2 cellular contexts compared by ENCODE assay signal in the genomic region with DNA sequence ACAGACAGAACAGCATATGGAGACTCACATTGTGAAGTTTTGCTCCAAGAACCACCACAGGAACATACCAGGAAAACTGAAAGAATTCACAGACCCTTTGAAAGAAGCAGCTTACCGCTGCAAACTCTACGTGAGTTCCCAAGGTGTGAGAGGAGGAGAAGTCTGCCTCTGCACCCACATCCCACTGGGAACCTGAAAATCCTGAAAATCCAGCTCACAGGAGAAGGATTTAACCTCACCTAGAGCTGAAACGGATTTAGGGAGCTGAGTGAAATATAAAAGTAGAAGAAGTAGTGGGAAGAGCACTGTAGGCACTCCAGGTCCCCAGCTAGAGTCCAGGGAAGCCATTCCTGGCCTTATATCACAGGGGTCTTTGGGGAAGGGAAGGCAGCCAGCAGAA.
TF ChIP-seq lines count a peak whose summit lies in the region.

No MANE protein-coding gene starts in this region.

TF ChIP-seq in GM23338, 12 proteins besides CTCF, POLR2A, EP300 and RAD21:
- TF ChIP-seq, protein P1, sequence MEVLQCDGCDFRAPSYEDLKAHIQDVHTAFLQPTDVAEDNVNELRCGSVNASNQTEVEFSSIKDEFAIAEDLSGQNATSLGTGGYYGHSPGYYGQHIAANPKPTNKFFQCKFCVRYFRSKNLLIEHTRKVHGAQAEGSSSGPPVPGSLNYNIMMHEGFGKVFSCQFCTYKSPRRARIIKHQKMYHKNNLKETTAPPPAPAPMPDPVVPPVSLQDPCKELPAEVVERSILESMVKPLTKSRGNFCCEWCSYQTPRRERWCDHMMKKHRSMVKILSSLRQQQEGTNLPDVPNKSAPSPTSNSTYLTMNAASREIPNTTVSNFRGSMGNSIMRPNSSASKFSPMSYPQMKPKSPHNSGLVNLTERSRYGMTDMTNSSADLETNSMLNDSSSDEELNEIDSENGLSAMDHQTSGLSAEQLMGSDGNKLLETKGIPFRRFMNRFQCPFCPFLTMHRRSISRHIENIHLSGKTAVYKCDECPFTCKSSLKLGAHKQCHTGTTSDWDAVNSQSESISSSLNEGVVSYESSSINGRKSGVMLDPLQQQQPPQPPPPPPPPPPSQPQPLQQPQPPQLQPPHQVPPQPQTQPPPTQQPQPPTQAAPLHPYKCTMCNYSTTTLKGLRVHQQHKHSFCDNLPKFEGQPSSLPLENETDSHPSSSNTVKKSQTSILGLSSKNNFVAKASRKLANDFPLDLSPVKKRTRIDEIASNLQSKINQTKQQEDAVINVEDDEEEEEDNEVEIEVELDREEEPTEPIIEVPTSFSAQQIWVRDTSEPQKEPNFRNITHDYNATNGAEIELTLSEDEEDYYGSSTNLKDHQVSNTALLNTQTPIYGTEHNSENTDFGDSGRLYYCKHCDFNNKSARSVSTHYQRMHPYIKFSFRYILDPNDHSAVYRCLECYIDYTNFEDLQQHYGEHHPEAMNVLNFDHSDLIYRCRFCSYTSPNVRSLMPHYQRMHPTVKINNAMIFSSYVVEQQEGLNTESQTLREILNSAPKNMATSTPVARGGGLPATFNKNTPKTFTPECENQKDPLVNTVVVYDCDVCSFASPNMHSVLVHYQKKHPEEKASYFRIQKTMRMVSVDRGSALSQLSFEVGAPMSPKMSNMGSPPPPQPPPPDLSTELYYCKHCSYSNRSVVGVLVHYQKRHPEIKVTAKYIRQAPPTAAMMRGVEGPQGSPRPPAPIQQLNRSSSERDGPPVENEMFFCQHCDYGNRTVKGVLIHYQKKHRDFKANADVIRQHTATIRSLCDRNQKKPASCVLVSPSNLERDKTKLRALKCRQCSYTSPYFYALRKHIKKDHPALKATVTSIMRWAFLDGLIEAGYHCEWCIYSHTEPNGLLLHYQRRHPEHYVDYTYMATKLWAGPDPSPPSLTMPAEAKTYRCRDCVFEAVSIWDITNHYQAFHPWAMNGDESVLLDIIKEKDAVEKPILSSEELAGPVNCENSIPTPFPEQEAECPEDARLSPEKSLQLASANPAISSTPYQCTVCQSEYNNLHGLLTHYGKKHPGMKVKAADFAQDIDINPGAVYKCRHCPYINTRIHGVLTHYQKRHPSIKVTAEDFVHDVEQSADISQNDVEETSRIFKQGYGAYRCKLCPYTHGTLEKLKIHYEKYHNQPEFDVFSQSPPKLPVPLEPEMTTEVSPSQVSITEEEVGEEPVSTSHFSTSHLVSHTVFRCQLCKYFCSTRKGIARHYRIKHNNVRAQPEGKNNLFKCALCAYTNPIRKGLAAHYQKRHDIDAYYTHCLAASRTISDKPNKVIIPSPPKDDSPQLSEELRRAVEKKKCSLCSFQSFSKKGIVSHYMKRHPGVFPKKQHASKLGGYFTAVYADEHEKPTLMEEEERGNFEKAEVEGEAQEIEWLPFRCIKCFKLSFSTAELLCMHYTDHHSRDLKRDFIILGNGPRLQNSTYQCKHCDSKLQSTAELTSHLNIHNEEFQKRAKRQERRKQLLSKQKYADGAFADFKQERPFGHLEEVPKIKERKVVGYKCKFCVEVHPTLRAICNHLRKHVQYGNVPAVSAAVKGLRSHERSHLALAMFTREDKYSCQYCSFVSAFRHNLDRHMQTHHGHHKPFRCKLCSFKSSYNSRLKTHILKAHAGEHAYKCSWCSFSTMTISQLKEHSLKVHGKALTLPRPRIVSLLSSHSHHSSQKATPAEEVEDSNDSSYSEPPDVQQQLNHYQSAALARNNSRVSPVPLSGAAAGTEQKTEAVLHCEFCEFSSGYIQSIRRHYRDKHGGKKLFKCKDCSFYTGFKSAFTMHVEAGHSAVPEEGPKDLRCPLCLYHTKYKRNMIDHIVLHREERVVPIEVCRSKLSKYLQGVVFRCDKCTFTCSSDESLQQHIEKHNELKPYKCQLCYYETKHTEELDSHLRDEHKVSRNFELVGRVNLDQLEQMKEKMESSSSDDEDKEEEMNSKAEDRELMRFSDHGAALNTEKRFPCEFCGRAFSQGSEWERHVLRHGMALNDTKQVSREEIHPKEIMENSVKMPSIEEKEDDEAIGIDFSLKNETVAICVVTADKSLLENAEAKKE (CRISPR knock-in tag; IDR thresholded peaks at IDR 0.05), result no peak
- TF ChIP-seq CREB1 (CRISPR knock-in tag; IDR thresholded peaks at IDR 0.05; ENCODE audit: low read depth), result no peak
- no peak for TF ChIP-seq POLR2AphosphoS5 (IDR thresholded peaks at IDR 0.05; ENCODE audit: low read depth)
- TF ChIP-seq, protein P2, sequence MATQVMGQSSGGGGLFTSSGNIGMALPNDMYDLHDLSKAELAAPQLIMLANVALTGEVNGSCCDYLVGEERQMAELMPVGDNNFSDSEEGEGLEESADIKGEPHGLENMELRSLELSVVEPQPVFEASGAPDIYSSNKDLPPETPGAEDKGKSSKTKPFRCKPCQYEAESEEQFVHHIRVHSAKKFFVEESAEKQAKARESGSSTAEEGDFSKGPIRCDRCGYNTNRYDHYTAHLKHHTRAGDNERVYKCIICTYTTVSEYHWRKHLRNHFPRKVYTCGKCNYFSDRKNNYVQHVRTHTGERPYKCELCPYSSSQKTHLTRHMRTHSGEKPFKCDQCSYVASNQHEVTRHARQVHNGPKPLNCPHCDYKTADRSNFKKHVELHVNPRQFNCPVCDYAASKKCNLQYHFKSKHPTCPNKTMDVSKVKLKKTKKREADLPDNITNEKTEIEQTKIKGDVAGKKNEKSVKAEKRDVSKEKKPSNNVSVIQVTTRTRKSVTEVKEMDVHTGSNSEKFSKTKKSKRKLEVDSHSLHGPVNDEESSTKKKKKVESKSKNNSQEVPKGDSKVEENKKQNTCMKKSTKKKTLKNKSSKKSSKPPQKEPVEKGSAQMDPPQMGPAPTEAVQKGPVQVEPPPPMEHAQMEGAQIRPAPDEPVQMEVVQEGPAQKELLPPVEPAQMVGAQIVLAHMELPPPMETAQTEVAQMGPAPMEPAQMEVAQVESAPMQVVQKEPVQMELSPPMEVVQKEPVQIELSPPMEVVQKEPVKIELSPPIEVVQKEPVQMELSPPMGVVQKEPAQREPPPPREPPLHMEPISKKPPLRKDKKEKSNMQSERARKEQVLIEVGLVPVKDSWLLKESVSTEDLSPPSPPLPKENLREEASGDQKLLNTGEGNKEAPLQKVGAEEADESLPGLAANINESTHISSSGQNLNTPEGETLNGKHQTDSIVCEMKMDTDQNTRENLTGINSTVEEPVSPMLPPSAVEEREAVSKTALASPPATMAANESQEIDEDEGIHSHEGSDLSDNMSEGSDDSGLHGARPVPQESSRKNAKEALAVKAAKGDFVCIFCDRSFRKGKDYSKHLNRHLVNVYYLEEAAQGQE (IDR thresholded peaks at IDR 0.05; ENCODE audit: unreplicated experiment), result no peak
- TF ChIP-seq STAT1 (IDR thresholded peaks at IDR 0.05; ENCODE audit: unreplicated experiment), result no peak

TF ChIP-seq in WTC11, 78 proteins besides CTCF, POLR2A, EP300 and RAD21 (continued from another document):
- TF ChIP-seq, protein P3, sequence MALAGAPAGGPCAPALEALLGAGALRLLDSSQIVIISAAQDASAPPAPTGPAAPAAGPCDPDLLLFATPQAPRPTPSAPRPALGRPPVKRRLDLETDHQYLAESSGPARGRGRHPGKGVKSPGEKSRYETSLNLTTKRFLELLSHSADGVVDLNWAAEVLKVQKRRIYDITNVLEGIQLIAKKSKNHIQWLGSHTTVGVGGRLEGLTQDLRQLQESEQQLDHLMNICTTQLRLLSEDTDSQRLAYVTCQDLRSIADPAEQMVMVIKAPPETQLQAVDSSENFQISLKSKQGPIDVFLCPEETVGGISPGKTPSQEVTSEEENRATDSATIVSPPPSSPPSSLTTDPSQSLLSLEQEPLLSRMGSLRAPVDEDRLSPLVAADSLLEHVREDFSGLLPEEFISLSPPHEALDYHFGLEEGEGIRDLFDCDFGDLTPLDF (CRISPR knock-in tag; IDR thresholded peaks at IDR 0.05), result no peak
- no peak for TF ChIP-seq HMGA2 (CRISPR knock-in tag; IDR thresholded peaks at IDR 0.05)
- no peak for TF ChIP-seq SP1 (CRISPR knock-in tag; conservative IDR thresholded peaks at IDR 0.05)
- TF ChIP-seq SOX15 (CRISPR knock-in tag; IDR thresholded peaks at IDR 0.05), result no peak
- TF ChIP-seq, protein P4, sequence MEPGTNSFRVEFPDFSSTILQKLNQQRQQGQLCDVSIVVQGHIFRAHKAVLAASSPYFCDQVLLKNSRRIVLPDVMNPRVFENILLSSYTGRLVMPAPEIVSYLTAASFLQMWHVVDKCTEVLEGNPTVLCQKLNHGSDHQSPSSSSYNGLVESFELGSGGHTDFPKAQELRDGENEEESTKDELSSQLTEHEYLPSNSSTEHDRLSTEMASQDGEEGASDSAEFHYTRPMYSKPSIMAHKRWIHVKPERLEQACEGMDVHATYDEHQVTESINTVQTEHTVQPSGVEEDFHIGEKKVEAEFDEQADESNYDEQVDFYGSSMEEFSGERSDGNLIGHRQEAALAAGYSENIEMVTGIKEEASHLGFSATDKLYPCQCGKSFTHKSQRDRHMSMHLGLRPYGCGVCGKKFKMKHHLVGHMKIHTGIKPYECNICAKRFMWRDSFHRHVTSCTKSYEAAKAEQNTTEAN (CRISPR knock-in tag; IDR thresholded peaks at IDR 0.05), result no peak
- TF ChIP-seq, protein P5, sequence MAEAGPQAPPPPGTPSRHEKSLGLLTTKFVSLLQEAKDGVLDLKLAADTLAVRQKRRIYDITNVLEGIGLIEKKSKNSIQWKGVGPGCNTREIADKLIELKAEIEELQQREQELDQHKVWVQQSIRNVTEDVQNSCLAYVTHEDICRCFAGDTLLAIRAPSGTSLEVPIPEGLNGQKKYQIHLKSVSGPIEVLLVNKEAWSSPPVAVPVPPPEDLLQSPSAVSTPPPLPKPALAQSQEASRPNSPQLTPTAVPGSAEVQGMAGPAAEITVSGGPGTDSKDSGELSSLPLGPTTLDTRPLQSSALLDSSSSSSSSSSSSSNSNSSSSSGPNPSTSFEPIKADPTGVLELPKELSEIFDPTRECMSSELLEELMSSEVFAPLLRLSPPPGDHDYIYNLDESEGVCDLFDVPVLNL (CRISPR knock-in tag; IDR thresholded peaks at IDR 0.05; ENCODE audit: borderline replicate concordance, low read depth), result no peak
- no peak for TF ChIP-seq NFE2L1 (CRISPR knock-in tag; IDR thresholded peaks at IDR 0.05)
- TF ChIP-seq, protein P6, sequence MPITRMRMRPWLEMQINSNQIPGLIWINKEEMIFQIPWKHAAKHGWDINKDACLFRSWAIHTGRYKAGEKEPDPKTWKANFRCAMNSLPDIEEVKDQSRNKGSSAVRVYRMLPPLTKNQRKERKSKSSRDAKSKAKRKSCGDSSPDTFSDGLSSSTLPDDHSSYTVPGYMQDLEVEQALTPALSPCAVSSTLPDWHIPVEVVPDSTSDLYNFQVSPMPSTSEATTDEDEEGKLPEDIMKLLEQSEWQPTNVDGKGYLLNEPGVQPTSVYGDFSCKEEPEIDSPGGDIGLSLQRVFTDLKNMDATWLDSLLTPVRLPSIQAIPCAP (CRISPR knock-in tag; IDR thresholded peaks at IDR 0.05), result no peak
